In genomic region chr19:40461669-40462221, GRCh38 we compare ENCODE assay signal across 1 cellular context.
A peak's percentile ranks its signal among the peaks of the same experiment; 100 is the strongest.
TF ChIP-seq lines count a peak whose summit lies in the region.

No MANE protein-coding gene starts in this region.

TF ChIP-seq in HepG2, 621 proteins besides CTCF, POLR2A, EP300 and RAD21 (continued from another document and continues in another):
- TF ChIP-seq, protein P1, sequence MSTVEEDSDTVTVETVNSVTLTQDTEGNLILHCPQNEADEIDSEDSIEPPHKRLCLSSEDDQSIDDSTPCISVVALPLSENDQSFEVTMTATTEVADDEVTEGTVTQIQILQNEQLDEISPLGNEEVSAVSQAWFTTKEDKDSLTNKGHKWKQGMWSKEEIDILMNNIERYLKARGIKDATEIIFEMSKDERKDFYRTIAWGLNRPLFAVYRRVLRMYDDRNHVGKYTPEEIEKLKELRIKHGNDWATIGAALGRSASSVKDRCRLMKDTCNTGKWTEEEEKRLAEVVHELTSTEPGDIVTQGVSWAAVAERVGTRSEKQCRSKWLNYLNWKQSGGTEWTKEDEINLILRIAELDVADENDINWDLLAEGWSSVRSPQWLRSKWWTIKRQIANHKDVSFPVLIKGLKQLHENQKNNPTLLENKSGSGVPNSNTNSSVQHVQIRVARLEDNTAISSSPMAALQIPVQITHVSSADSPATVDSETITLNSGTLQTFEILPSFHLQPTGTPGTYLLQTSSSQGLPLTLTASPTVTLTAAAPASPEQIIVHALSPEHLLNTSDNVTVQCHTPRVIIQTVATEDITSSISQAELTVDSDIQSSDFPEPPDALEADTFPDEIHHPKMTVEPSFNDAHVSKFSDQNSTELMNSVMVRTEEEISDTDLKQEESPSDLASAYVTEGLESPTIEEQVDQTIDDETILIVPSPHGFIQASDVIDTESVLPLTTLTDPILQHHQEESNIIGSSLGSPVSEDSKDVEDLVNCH (CRISPR knock-in tag; IDR thresholded peaks at IDR 0.05), result no peak
- TF ChIP-seq HNRNPLL (IDR thresholded peaks at IDR 0.05; ENCODE audit: low read depth, low read length, poor library complexity, severe bottlenecking), result no peak
- TF ChIP-seq SALL1 (CRISPR knock-in tag; IDR thresholded peaks at IDR 0.05), result peak; percentile 76
- TF ChIP-seq ZBTB34 (CRISPR knock-in tag; IDR thresholded peaks at IDR 0.05), result no peak
- no peak for TF ChIP-seq ZFP37 (CRISPR knock-in tag; IDR thresholded peaks at IDR 0.05; ENCODE audit: borderline replicate concordance)
- no peak for TF ChIP-seq ZNF781 (CRISPR knock-in tag; IDR thresholded peaks at IDR 0.05; ENCODE audit: borderline replicate concordance, not compliant biosample characterization)
- TF ChIP-seq ETV5 (CRISPR knock-in tag; IDR thresholded peaks at IDR 0.05; ENCODE audit: borderline replicate concordance), result peak; percentile 69; the same call in 1 of the 2 replicates
- TF ChIP-seq STAG1 (CRISPR knock-in tag; IDR thresholded peaks at IDR 0.05), result 0 out of 2 replicates have a peak, but pooled peaks have one; percentile 6
- TF ChIP-seq PAWR (CRISPR knock-in tag; IDR thresholded peaks at IDR 0.05; ENCODE audit: borderline replicate concordance), result no peak
- TF ChIP-seq SIN3A (IDR thresholded peaks at IDR 0.05; ENCODE audit: borderline replicate concordance, low read depth, low read length), result no peak
- no peak for TF ChIP-seq HES4 (CRISPR knock-in tag; IDR thresholded peaks at IDR 0.05; ENCODE audit: borderline replicate concordance)
- TF ChIP-seq KLF11 (CRISPR knock-in tag; IDR thresholded peaks at IDR 0.05), result no peak
- no peak for TF ChIP-seq KDM2A (CRISPR knock-in tag; IDR thresholded peaks at IDR 0.05; ENCODE audit: borderline replicate concordance, low read depth)
- TF ChIP-seq, protein P2, sequence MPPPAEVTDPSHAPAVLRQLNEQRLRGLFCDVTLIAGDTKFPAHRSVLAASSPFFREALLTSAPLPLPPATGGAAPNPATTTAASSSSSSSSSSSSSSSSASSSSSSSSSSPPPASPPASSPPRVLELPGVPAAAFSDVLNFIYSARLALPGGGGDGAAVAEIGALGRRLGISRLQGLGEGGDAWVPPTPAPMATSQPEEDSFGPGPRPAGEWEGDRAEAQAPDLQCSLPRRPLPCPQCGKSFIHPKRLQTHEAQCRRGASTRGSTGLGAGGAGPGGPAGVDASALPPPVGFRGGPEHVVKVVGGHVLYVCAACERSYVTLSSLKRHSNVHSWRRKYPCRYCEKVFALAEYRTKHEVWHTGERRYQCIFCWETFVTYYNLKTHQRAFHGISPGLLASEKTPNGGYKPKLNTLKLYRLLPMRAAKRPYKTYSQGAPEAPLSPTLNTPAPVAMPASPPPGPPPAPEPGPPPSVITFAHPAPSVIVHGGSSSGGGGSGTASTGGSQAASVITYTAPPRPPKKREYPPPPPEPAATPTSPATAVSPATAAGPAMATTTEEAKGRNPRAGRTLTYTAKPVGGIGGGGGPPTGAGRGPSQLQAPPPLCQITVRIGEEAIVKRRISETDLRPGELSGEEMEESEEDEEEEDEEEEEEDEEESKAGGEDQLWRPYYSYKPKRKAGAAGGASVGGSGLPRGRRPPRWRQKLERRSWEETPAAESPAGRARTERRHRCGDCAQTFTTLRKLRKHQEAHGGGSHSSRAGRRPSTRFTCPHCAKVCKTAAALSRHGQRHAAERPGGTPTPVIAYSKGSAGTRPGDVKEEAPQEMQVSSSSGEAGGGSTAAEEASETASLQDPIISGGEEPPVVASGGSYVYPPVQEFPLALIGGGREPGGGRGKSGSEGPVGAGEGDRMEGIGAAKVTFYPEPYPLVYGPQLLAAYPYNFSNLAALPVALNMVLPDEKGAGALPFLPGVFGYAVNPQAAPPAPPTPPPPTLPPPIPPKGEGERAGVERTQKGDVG (CRISPR knock-in tag; IDR thresholded peaks at IDR 0.05; ENCODE audit: borderline replicate concordance), result no peak
- no peak for TF ChIP-seq KAT8 (CRISPR knock-in tag; IDR thresholded peaks at IDR 0.05)
- TF ChIP-seq ZNF709 (CRISPR knock-in tag; IDR thresholded peaks at IDR 0.05), result no peak
- no peak for TF ChIP-seq FOXC1 (CRISPR knock-in tag; IDR thresholded peaks at IDR 0.05; ENCODE audit: borderline replicate concordance)
- peak; percentile 57; the same call in 1 of the 2 replicates for TF ChIP-seq HDAC1 (CRISPR knock-in tag; IDR thresholded peaks at IDR 0.05)
- TF ChIP-seq TEAD2 (CRISPR knock-in tag; IDR thresholded peaks at IDR 0.05), result no peak
- TF ChIP-seq, protein P3, sequence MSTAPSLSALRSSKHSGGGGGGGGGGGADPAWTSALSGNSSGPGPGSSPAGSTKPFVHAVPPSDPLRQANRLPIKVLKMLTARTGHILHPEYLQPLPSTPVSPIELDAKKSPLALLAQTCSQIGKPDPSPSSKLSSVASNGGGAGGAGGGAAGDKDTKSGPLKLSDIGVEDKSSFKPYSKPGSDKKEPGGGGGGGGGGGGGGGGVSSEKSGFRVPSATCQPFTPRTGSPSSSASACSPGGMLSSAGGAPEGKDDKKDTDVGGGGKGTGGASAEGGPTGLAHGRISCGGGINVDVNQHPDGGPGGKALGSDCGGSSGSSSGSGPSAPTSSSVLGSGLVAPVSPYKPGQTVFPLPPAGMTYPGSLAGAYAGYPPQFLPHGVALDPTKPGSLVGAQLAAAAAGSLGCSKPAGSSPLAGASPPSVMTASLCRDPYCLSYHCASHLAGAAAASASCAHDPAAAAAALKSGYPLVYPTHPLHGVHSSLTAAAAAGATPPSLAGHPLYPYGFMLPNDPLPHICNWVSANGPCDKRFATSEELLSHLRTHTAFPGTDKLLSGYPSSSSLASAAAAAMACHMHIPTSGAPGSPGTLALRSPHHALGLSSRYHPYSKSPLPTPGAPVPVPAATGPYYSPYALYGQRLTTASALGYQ (CRISPR knock-in tag; IDR thresholded peaks at IDR 0.05), result no peak
- TF ChIP-seq CERS6 (CRISPR knock-in tag; IDR thresholded peaks at IDR 0.05), result no peak
- TF ChIP-seq ZFP1 (CRISPR knock-in tag; IDR thresholded peaks at IDR 0.05), result no peak
- no peak for TF ChIP-seq ZFAT (CRISPR knock-in tag; conservative IDR thresholded peaks at IDR 0.05)
- TF ChIP-seq NFYB (CRISPR knock-in tag; IDR thresholded peaks at IDR 0.05), result no peak
- TF ChIP-seq TMF1 (CRISPR knock-in tag; IDR thresholded peaks at IDR 0.05; ENCODE audit: low read depth), result no peak
- TF ChIP-seq JUN (CRISPR knock-in tag; IDR thresholded peaks at IDR 0.05), result no peak
- TF ChIP-seq ZNF768 (CRISPR knock-in tag; IDR thresholded peaks at IDR 0.05), result no peak
- TF ChIP-seq, protein P4, sequence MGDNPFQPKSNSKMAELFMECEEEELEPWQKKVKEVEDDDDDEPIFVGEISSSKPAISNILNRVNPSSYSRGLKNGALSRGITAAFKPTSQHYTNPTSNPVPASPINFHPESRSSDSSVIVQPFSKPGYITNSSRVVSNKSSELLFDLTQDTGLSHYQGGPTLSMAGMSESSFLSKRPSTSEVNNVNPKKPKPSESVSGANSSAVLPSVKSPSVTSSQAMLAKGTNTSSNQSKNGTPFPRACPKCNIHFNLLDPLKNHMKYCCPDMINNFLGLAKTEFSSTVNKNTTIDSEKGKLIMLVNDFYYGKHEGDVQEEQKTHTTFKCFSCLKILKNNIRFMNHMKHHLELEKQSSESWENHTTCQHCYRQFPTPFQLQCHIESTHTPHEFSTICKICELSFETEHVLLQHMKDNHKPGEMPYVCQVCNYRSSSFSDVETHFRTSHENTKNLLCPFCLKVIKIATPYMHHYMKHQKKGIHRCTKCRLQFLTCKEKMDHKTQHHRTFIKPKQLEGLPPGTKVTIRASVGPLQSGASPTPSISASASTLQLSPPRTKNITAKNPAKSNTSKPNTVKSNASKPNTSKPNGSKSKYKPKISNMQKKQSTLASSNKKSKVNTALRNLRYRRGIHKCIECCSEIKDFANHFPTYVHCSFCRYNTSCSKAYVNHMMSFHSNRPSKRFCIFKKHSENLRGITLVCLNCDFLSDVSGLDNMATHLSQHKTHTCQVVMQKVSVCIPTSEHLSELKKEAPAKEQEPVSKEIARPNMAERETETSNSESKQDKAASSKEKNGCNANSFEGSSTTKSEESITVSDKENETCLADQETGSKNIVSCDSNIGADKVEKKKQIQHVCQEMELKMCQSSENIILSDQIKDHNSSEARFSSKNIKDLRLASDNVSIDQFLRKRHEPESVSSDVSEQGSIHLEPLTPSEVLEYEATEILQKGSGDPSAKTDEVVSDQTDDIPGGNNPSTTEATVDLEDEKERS (CRISPR knock-in tag; IDR thresholded peaks at IDR 0.05), result no peak
- TF ChIP-seq ZNF24 (IDR thresholded peaks at IDR 0.05), result no peak
- no peak for TF ChIP-seq ZNF572 (CRISPR knock-in tag; IDR thresholded peaks at IDR 0.05)
- no peak for TF ChIP-seq MAZ (IDR thresholded peaks at IDR 0.05; ENCODE audit: borderline replicate concordance, low read depth, low read length)
- TF ChIP-seq MAZ (CRISPR knock-in tag; IDR thresholded peaks at IDR 0.05; ENCODE audit: low read depth), result 0 out of 2 replicates have a peak, but pooled peaks have one; percentile 37
- TF ChIP-seq, protein P5, sequence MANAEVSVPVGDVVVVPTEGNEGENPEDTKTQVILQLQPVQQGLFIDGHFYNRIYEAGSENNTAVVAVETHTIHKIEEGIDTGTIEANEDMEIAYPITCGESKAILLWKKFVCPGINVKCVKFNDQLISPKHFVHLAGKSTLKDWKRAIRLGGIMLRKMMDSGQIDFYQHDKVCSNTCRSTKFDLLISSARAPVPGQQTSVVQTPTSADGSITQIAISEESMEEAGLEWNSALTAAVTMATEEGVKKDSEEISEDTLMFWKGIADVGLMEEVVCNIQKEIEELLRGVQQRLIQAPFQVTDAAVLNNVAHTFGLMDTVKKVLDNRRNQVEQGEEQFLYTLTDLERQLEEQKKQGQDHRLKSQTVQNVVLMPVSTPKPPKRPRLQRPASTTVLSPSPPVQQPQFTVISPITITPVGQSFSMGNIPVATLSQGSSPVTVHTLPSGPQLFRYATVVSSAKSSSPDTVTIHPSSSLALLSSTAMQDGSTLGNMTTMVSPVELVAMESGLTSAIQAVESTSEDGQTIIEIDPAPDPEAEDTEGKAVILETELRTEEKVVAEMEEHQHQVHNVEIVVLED (CRISPR knock-in tag; IDR thresholded peaks at IDR 0.05; ENCODE audit: borderline replicate concordance), result no peak
- TF ChIP-seq ZNF790 (CRISPR knock-in tag; IDR thresholded peaks at IDR 0.05; ENCODE audit: borderline replicate concordance), result no peak
- no peak for TF ChIP-seq ZUFSP (CRISPR knock-in tag; IDR thresholded peaks at IDR 0.05; ENCODE audit: borderline replicate concordance)
- no peak for TF ChIP-seq ZNF326 (CRISPR knock-in tag; IDR thresholded peaks at IDR 0.05; ENCODE audit: borderline replicate concordance)
- no peak for TF ChIP-seq FOSL1 (CRISPR knock-in tag; IDR thresholded peaks at IDR 0.05; ENCODE audit: borderline replicate concordance)
- no peak for TF ChIP-seq NFKBIZ (CRISPR knock-in tag; IDR thresholded peaks at IDR 0.05)
- TF ChIP-seq ZNF101 (CRISPR knock-in tag; IDR thresholded peaks at IDR 0.05; ENCODE audit: borderline replicate concordance, low read depth), result no peak
- no peak for TF ChIP-seq ZNF430 (CRISPR knock-in tag; IDR thresholded peaks at IDR 0.05)
- no peak for TF ChIP-seq ZNF3 (CRISPR knock-in tag; IDR thresholded peaks at IDR 0.05)
- no peak for TF ChIP-seq ZNF460 (CRISPR knock-in tag; IDR thresholded peaks at IDR 0.05; ENCODE audit: borderline replicate concordance)
- no peak for TF ChIP-seq ZNF263 (CRISPR knock-in tag; IDR thresholded peaks at IDR 0.05)
- no peak for TF ChIP-seq ZNF296 (CRISPR knock-in tag; conservative IDR thresholded peaks at IDR 0.05)
- no peak for TF ChIP-seq ZNF883 (CRISPR knock-in tag; IDR thresholded peaks at IDR 0.05; ENCODE audit: not compliant biosample characterization)
- no peak for TF ChIP-seq HOXA7 (CRISPR knock-in tag; IDR thresholded peaks at IDR 0.05)
- TF ChIP-seq HMG20B (CRISPR knock-in tag; conservative IDR thresholded peaks at IDR 0.05), result no peak
- TF ChIP-seq, protein P6, sequence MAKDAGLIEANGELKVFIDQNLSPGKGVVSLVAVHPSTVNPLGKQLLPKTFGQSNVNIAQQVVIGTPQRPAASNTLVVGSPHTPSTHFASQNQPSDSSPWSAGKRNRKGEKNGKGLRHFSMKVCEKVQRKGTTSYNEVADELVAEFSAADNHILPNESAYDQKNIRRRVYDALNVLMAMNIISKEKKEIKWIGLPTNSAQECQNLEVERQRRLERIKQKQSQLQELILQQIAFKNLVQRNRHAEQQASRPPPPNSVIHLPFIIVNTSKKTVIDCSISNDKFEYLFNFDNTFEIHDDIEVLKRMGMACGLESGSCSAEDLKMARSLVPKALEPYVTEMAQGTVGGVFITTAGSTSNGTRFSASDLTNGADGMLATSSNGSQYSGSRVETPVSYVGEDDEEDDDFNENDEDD (CRISPR knock-in tag; IDR thresholded peaks at IDR 0.05; ENCODE audit: borderline replicate concordance), result no peak
- TF ChIP-seq, protein P7, sequence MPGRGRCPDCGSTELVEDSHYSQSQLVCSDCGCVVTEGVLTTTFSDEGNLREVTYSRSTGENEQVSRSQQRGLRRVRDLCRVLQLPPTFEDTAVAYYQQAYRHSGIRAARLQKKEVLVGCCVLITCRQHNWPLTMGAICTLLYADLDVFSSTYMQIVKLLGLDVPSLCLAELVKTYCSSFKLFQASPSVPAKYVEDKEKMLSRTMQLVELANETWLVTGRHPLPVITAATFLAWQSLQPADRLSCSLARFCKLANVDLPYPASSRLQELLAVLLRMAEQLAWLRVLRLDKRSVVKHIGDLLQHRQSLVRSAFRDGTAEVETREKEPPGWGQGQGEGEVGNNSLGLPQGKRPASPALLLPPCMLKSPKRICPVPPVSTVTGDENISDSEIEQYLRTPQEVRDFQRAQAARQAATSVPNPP (CRISPR knock-in tag; IDR thresholded peaks at IDR 0.05), result no peak
